ENCODE assay signal across 1 cellular context in the genomic region with DNA sequence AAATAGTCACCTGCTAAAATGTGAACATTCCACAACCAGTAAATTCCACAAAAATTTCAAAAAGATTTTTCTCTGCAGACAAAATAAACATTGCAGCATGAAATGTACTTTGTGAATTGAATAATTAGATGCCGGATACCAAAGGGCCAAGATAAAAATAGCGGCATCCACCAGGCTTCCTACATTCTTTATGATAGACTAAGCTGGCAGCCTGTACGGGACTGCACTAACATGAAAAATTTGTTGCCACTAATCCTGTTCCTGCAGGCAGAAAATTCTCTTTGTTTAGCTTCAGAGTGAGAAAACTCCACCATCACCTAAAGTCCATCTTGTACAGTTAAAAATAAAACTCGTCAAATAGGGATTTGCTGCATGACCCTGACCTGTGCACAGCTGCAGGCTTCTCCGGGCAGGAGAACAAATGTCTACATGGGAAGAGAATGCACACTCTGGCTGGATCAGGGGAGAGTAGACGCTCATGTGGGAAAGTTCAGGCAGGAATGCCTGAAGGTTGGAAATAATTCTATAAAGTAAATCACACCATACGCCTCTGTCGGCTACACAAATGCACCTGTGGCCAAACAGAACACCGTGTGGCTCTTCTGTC.
TF ChIP-seq lines count a peak whose summit lies in the region.

No MANE protein-coding gene starts in this region.

TF ChIP-seq in HepG2, 621 proteins besides CTCF, POLR2A, EP300 and RAD21 (continued from another document):
- TF ChIP-seq, protein P1, sequence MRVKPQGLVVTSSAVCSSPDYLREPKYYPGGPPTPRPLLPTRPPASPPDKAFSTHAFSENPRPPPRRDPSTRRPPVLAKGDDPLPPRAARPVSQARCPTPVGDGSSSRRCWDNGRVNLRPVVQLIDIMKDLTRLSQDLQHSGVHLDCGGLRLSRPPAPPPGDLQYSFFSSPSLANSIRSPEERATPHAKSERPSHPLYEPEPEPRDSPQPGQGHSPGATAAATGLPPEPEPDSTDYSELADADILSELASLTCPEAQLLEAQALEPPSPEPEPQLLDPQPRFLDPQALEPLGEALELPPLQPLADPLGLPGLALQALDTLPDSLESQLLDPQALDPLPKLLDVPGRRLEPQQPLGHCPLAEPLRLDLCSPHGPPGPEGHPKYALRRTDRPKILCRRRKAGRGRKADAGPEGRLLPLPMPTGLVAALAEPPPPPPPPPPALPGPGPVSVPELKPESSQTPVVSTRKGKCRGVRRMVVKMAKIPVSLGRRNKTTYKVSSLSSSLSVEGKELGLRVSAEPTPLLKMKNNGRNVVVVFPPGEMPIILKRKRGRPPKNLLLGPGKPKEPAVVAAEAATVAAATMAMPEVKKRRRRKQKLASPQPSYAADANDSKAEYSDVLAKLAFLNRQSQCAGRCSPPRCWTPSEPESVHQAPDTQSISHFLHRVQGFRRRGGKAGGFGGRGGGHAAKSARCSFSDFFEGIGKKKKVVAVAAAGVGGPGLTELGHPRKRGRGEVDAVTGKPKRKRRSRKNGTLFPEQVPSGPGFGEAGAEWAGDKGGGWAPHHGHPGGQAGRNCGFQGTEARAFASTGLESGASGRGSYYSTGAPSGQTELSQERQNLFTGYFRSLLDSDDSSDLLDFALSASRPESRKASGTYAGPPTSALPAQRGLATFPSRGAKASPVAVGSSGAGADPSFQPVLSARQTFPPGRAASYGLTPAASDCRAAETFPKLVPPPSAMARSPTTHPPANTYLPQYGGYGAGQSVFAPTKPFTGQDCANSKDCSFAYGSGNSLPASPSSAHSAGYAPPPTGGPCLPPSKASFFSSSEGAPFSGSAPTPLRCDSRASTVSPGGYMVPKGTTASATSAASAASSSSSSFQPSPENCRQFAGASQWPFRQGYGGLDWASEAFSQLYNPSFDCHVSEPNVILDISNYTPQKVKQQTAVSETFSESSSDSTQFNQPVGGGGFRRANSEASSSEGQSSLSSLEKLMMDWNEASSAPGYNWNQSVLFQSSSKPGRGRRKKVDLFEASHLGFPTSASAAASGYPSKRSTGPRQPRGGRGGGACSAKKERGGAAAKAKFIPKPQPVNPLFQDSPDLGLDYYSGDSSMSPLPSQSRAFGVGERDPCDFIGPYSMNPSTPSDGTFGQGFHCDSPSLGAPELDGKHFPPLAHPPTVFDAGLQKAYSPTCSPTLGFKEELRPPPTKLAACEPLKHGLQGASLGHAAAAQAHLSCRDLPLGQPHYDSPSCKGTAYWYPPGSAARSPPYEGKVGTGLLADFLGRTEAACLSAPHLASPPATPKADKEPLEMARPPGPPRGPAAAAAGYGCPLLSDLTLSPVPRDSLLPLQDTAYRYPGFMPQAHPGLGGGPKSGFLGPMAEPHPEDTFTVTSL (CRISPR knock-in tag; IDR thresholded peaks at IDR 0.05; ENCODE audit: borderline replicate concordance) = peak; percentile 40; the same call in 1 of the 2 replicates
- peak; percentile 56; the same call in 1 of the 2 replicates for TF ChIP-seq SALL1 (CRISPR knock-in tag; IDR thresholded peaks at IDR 0.05)
- TF ChIP-seq SMARCE1 (IDR thresholded peaks at IDR 0.05; ENCODE audit: borderline replicate concordance) = no peak
- peak; percentile 57 for TF ChIP-seq NR2F2 (IDR thresholded peaks at IDR 0.05; ENCODE audit: borderline replicate concordance, low read depth)
- TF ChIP-seq ZNF124 (CRISPR knock-in tag; IDR thresholded peaks at IDR 0.05) = no peak
- no peak for TF ChIP-seq ZNF17 (CRISPR knock-in tag; IDR thresholded peaks at IDR 0.05)
- TF ChIP-seq, protein P2, sequence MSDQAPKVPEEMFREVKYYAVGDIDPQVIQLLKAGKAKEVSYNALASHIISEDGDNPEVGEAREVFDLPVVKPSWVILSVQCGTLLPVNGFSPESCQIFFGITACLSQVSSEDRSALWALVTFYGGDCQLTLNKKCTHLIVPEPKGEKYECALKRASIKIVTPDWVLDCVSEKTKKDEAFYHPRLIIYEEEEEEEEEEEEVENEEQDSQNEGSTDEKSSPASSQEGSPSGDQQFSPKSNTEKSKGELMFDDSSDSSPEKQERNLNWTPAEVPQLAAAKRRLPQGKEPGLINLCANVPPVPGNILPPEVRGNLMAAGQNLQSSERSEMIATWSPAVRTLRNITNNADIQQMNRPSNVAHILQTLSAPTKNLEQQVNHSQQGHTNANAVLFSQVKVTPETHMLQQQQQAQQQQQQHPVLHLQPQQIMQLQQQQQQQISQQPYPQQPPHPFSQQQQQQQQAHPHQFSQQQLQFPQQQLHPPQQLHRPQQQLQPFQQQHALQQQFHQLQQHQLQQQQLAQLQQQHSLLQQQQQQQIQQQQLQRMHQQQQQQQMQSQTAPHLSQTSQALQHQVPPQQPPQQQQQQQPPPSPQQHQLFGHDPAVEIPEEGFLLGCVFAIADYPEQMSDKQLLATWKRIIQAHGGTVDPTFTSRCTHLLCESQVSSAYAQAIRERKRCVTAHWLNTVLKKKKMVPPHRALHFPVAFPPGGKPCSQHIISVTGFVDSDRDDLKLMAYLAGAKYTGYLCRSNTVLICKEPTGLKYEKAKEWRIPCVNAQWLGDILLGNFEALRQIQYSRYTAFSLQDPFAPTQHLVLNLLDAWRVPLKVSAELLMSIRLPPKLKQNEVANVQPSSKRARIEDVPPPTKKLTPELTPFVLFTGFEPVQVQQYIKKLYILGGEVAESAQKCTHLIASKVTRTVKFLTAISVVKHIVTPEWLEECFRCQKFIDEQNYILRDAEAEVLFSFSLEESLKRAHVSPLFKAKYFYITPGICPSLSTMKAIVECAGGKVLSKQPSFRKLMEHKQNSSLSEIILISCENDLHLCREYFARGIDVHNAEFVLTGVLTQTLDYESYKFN (CRISPR knock-in tag; conservative IDR thresholded peaks at IDR 0.05) = peak; percentile 69
- peak; percentile 64; the same call in 1 of the 2 replicates for TF ChIP-seq PITX1 (CRISPR knock-in tag; IDR thresholded peaks at IDR 0.05)
- TF ChIP-seq SIN3B (IDR thresholded peaks at IDR 0.05; ENCODE audit: low read length) = no peak
- TF ChIP-seq, protein P3, sequence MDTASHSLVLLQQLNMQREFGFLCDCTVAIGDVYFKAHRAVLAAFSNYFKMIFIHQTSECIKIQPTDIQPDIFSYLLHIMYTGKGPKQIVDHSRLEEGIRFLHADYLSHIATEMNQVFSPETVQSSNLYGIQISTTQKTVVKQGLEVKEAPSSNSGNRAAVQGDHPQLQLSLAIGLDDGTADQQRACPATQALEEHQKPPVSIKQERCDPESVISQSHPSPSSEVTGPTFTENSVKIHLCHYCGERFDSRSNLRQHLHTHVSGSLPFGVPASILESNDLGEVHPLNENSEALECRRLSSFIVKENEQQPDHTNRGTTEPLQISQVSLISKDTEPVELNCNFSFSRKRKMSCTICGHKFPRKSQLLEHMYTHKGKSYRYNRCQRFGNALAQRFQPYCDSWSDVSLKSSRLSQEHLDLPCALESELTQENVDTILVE (CRISPR knock-in tag; IDR thresholded peaks at IDR 0.05) = no peak
- peak in 1 of 2 experiments; percentile 16; a peak in 1 of 4 replicates for TF ChIP-seq NR2F1 (CRISPR knock-in tag; IDR thresholded peaks at IDR 0.05)
- TF ChIP-seq, protein P4, sequence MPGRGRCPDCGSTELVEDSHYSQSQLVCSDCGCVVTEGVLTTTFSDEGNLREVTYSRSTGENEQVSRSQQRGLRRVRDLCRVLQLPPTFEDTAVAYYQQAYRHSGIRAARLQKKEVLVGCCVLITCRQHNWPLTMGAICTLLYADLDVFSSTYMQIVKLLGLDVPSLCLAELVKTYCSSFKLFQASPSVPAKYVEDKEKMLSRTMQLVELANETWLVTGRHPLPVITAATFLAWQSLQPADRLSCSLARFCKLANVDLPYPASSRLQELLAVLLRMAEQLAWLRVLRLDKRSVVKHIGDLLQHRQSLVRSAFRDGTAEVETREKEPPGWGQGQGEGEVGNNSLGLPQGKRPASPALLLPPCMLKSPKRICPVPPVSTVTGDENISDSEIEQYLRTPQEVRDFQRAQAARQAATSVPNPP (CRISPR knock-in tag; IDR thresholded peaks at IDR 0.05) = no peak
